In genomic region chr1:43659384-43659783, GRCh38 we compare ENCODE assay signal across 17 cellular contexts.
"Had no signal": no experiment of that assay in that cellular context is flagged by ENCODE, and none has a peak within 500 bp of the region (broad histone marks: within the 10 kb centered on the region; RNA-seq: fewer than 3 reads in every experiment).

No MANE protein-coding gene starts in this region.

- DNase-seq: dorsolateral prefrontal cortex; effector CD4-positive, alpha-beta T cell; head of caudate nucleus; kidney; left lung; mesenchymal stem cell; naive thymus-derived CD4-positive, alpha-beta T cell; sigmoid colon; spleen; stimulated activated naive B cell treated with anti-CD40 and anti-IgM and Interleukin-4, amounts not matched to agents 10 μg/mL and 1 μg/mL and 100 μg/mL, for 72 hours; upper lobe of right lung; uterus had no signal

- H3K36me3 ChIP-seq: uterus had no signal

- H3K4me1 ChIP-seq: left lung, neural progenitor cell, parathyroid adenoma, sigmoid colon, tibial nerve, upper lobe of right lung, uterus had no signal

- H3K27me3 ChIP-seq: dorsolateral prefrontal cortex, left lung, neural progenitor cell, sigmoid colon, spleen, tibial nerve, upper lobe of right lung, uterus had no signal

- H3K9ac ChIP-seq: neural progenitor cell, parathyroid adenoma had no signal

- H2AFZ ChIP-seq: neural progenitor cell, parathyroid adenoma had no signal

- H3K4me3 ChIP-seq: dorsolateral prefrontal cortex, left lung, neural progenitor cell, sigmoid colon, spleen, thoracic aorta, tibial nerve, upper lobe of right lung, uterus had no signal

- H3K9me3 ChIP-seq: left lung, sigmoid colon, spleen, thoracic aorta, tibial nerve, upper lobe of right lung, uterus had no signal

- ATAC-seq: left lung; naive thymus-derived CD4-positive, alpha-beta T cell; stimulated activated naive B cell treated with anti-CD40 and anti-IgM and Interleukin-4, amounts not matched to agents 10 μg/mL and 1 μg/mL and 100 μg/mL, for 72 hours; upper lobe of right lung had no signal

- H3K27ac ChIP-seq: dorsolateral prefrontal cortex, left lung, neural progenitor cell, parathyroid adenoma, sigmoid colon, spleen, thoracic aorta, tibial nerve, upper lobe of right lung, uterus had no signal

- FAIRE-seq: frontal cortex, kidney had no signal

- H3K4me2 ChIP-seq: neural progenitor cell had no signal
